Comparison of ENCODE assay signal across 14 cellular contexts in genomic region chr5:120532835-120533234, GRCh38.
DNase-seq lines count a peak whose midpoint lies in the region; ATAC-seq, FAIRE-seq and TF ChIP-seq lines count a peak whose summit lies in the region.
"Had no signal": no experiment of that assay in that cellular context is flagged by ENCODE, and none has a peak within 500 bp of the region (broad histone marks: within the 10 kb centered on the region; RNA-seq: fewer than 3 reads in every experiment).

No MANE protein-coding gene starts in this region.

- intact Hi-C loops in IMR-90 (cut with micrococcal nuclease), result no loop called here
- intact Hi-C loops in K562 (cut with micrococcal nuclease), result no loop called here
- intact Hi-C loops in Right ventricle myocardium inferior (cut with DNase I), result no loop called here

- WGBS in IMR-90 (ENCODE audit: extremely low coverage in 2 of 2, insufficient read length in 1 of 2), 2 experiments, result no CpG with 5 or more reads among the region's 5 CpGs
- 21% methylated on average over 5 of the region's 5 CpGs for WGBS in K562 (ENCODE audit: insufficient coverage, low coverage, missing lambda C conversion rate)
- WGBS in mesenchymal stem cell, result 68% methylated on average over 4 of the region's 5 CpGs

- dilution Hi-C loops in IMR-90 (cut with HindIII; ENCODE audit: low sequenced_read_pairs, unreplicated experiment), result no loop called here

- H3K23ac ChIP-seq in IMR-90 (ENCODE audit: low read depth, low read length) (no peak overlapping the region), mesenchymal stem cell (ENCODE audit: low read length in 2 of 2) (no peak overlapping the region)

- H3K27ac ChIP-seq in IMR-90 (ENCODE audit: insufficient read depth, low read length), result no peak overlapping the region
- H3K27ac ChIP-seq in K562 (ENCODE audit: extremely low read depth, low read depth, low read length), result no peak overlapping the region
- H3K27ac ChIP-seq in mesenchymal stem cell (ENCODE audit: low read length, poor library complexity, severe bottlenecking), result no peak overlapping the region
- H3K27ac ChIP-seq in right atrium auricular region, result no peak overlapping the region
- H3K27ac ChIP-seq: suprapubic skin had no signal

- TF ChIP-seq RAD21 in IMR-90 (IDR thresholded peaks at IDR 0.05; ENCODE audit: low read length), result no peak
- peak; percentile 26 to 49; a peak in 3 of 4 replicates for TF ChIP-seq RAD21 in K562 (CRISPR knock-in tag; conservative IDR thresholded peaks at IDR 0.05 in 1 of 2, IDR thresholded peaks at IDR 0.05 in 1 of 2)

- TF ChIP-seq CTCF in IMR-90 (conservative IDR thresholded peaks at IDR 0.05; ENCODE audit: low read depth, low read length) (no peak), K562 (IDR thresholded peaks at IDR 0.05 in 2 of 3, conservative IDR thresholded peaks at IDR 0.05 in 1 of 3; ENCODE audit: insufficient read depth in 2 of 3, low read depth in 1 of 3, low read length in 3 of 3) (peak; percentile 32 to 43 (median 34); a peak in 3 of 6 replicates), right atrium auricular region (IDR thresholded peaks at IDR 0.05) (no peak)

- H2AK5ac ChIP-seq in IMR-90 (ENCODE audit: low read depth, low read length) (no peak overlapping the region), mesenchymal stem cell (ENCODE audit: low read length, severe bottlenecking) (no peak overlapping the region)

- H2BK12ac ChIP-seq in mesenchymal stem cell (ENCODE audit: low read length in 2 of 2), result no peak overlapping the region

- H3K27me3 ChIP-seq in IMR-90 (ENCODE audit: control insufficient read depth, insufficient read depth, low read length) (no peaks in the 10 kb centered on the region), K562 (ENCODE audit: control insufficient read depth in 2 of 2, insufficient read depth in 2 of 2, low read length in 2 of 2) (no peaks in the 10 kb centered on the region), mesenchymal stem cell (ENCODE audit: control insufficient read depth in 1 of 2, insufficient read depth in 1 of 2, low read length in 2 of 2) (no peaks in the 10 kb centered on the region), right atrium auricular region (no peaks in the 10 kb centered on the region)
- H3K27me3 ChIP-seq: suprapubic skin had no signal

- no peak overlapping the region for H2BK15ac ChIP-seq in IMR-90 (ENCODE audit: low read depth, low read length)
- H2BK15ac ChIP-seq in mesenchymal stem cell (ENCODE audit: low read depth, poor library complexity, severe bottlenecking), result no peak overlapping the region

- no peak for FAIRE-seq in K562 (lab: Jason Lieb, UNC)

- H3K9me1 ChIP-seq in IMR-90 (ENCODE audit: insufficient read depth, low read length) (no peaks in the 10 kb centered on the region), K562 (ENCODE audit: control insufficient read depth, insufficient read depth, low read length) (no peaks in the 10 kb centered on the region)

- no peak overlapping the region for H2BK5ac ChIP-seq in IMR-90 (ENCODE audit: low read depth, low read length, poor library complexity, severe bottlenecking)
- no peak overlapping the region for H2BK5ac ChIP-seq in mesenchymal stem cell (ENCODE audit: low read depth, low read length, poor library complexity, severe bottlenecking)

- H3K18ac ChIP-seq in IMR-90 (ENCODE audit: low read depth, low read length) (no peak overlapping the region), mesenchymal stem cell (ENCODE audit: low read depth in 1 of 2, low read length in 2 of 2) (no peak overlapping the region)

- H4K20me1 ChIP-seq in IMR-90 (ENCODE audit: insufficient read depth, low read length), result no peaks in the 10 kb centered on the region
- H4K20me1 ChIP-seq in K562 (replicated peaks; ENCODE audit: control insufficient read depth, insufficient read depth, low read length), result no peaks in the 10 kb centered on the region

- H3K4me1 ChIP-seq in IMR-90 (ENCODE audit: control insufficient read depth, insufficient read depth, low read length), result peaks cover 3% of the 10 kb centered on the region
- no peaks in the 10 kb centered on the region; a peak in 1 of 5 replicates for H3K4me1 ChIP-seq in K562 (replicated peaks in 1 of 2; ENCODE audit: control insufficient read depth in 2 of 2, insufficient read depth in 2 of 2, low read length in 2 of 2)
- peaks cover 1% of the 10 kb centered on the region for H3K4me1 ChIP-seq in mesenchymal stem cell (ENCODE audit: control insufficient read depth, insufficient read depth, low read depth, low read length)
- H3K4me1 ChIP-seq in right atrium auricular region, result no peaks in the 10 kb centered on the region
- H3K4me1 ChIP-seq: suprapubic skin had no signal

- CTCF ChIA-PET in IMR-90 (lab: Yijun Ruan, JAX), result no interaction called here
- CTCF ChIA-PET in K562 (lab: Yijun Ruan, JAX; ENCODE audit: low intra/inter-chr PET ratio), result no interaction called here

- H4K8ac ChIP-seq in IMR-90 (ENCODE audit: low read depth in 2 of 2, low read length in 2 of 2) (no peak overlapping the region; a peak in 1 of 4 replicates), mesenchymal stem cell (ENCODE audit: low read length) (no peak overlapping the region)

- H3K56ac ChIP-seq in IMR-90 (ENCODE audit: extremely low read depth, insufficient read depth, low read length), result no peak overlapping the region

- DNase-seq in ELF-1 (ENCODE audit: low read depth, low spot score) (peak; percentile 33), IMR-90 (no peak), K562 (ENCODE audit: extremely low read depth in 1 of 4, low spot score in 3 of 4) (peak in 2 of 4 experiments; percentile 22 to 57), mesenchymal stem cell (no peak), right atrium auricular region (ENCODE audit: low spot score) (no peak), Right ventricle myocardium inferior (ENCODE audit: missing footprints) (no peak), SIG-M5 (lab: John Stamatoyannopoulos, UW) (no peak), G401 (ENCODE audit: low spot score) (no peak)
- DNase-seq: activated CD4-positive, alpha-beta memory T cell treated with anti-CD3 and anti-CD28 coated beads for 36 hours; central memory CD4-positive, alpha-beta T cell; erythroblast; GOT3; NCI-H187 had no signal

- no TSS peak for BruUV-seq in IMR-90 (replicated peaks; lab: Mats Ljungman, UMichigan)
- no TSS peak for BruUV-seq in K562 (replicated peaks; lab: Mats Ljungman, UMichigan)

- no peak overlapping the region for H3K4ac ChIP-seq in IMR-90 (ENCODE audit: low read depth, low read length)
- no peak overlapping the region for H3K4ac ChIP-seq in mesenchymal stem cell (ENCODE audit: low read depth in 1 of 2, low read length in 2 of 2)

- no peak overlapping the region for H2BK20ac ChIP-seq in IMR-90 (ENCODE audit: low read depth, low read length)

- TF ChIP-seq POLR2A in IMR-90 (IDR thresholded peaks at IDR 0.05; ENCODE audit: low read depth, low read length) (no peak), K562 (conservative IDR thresholded peaks at IDR 0.05) (no peak)

- TF ChIP-seq EP300 in K562 (IDR thresholded peaks at IDR 0.05; ENCODE audit: low read length), result no peak

- in situ Hi-C loops in IMR-90 (cut with MboI; ENCODE audit: low sequenced_read_pairs) (no loop called here), K562 (cut with MboI) (no loop called here), G401 (cut with HindIII; ENCODE audit: low sequenced_read_pairs) (no loop called here)

- ATAC-seq in IMR-90 (ENCODE audit: low read depth) (no peak), K562 (peak; percentile 86), Right ventricle myocardium inferior (no peak)

- H3K4me2 ChIP-seq in IMR-90 (ENCODE audit: low read depth, low read length) (no peak overlapping the region), K562 (ENCODE audit: insufficient read depth, low read length) (no peak overlapping the region), mesenchymal stem cell (ENCODE audit: low read length, poor library complexity, severe bottlenecking) (no peak overlapping the region)

- no peak overlapping the region for H3K14ac ChIP-seq in IMR-90 (replicated peaks; ENCODE audit: low read depth, low read length)
- no peak overlapping the region for H3K14ac ChIP-seq in mesenchymal stem cell (ENCODE audit: low read length in 2 of 2)

- no peaks in the 10 kb centered on the region for H3K79me2 ChIP-seq in K562 (ENCODE audit: control insufficient read depth, insufficient read depth, low read length)

- H4K91ac ChIP-seq in IMR-90 (ENCODE audit: insufficient read depth, low read depth, low read length) (no peak overlapping the region), mesenchymal stem cell (ENCODE audit: low read length) (no peak overlapping the region)

- no peaks in the 10 kb centered on the region for H3K9me3 ChIP-seq in IMR-90 (ENCODE audit: control insufficient read depth, insufficient read depth, low read length)
- no peaks in the 10 kb centered on the region for H3K9me3 ChIP-seq in K562 (replicated peaks; ENCODE audit: control insufficient read depth, insufficient read depth, low read depth, low read length)
- no peaks in the 10 kb centered on the region for H3K9me3 ChIP-seq in mesenchymal stem cell (ENCODE audit: control insufficient read depth, low read length)
- H3K9me3 ChIP-seq in right atrium auricular region, result no peaks in the 10 kb centered on the region
- H3K9me3 ChIP-seq: suprapubic skin had no signal

- no peak overlapping the region for H2AK9ac ChIP-seq in IMR-90 (replicated peaks; ENCODE audit: low read depth, low read length, poor library complexity)

- H2AFZ ChIP-seq in IMR-90 (replicated peaks; ENCODE audit: low read length, poor library complexity) (no peak overlapping the region), K562 (ENCODE audit: low read depth, low read length) (no peak overlapping the region), mesenchymal stem cell (ENCODE audit: low read depth, low read length) (no peak overlapping the region)

- H3K79me1 ChIP-seq in IMR-90 (ENCODE audit: low read depth in 1 of 2, low read length in 2 of 2) (peaks cover 6 to 39% of the 10 kb centered on the region in 2 experiments), mesenchymal stem cell (replicated peaks; ENCODE audit: low read length, poor library complexity, severe bottlenecking) (peaks cover 8% of the 10 kb centered on the region)

- no peaks in the 10 kb centered on the region for H3K36me3 ChIP-seq in IMR-90 (ENCODE audit: control insufficient read depth, insufficient read depth, low read length)
- H3K36me3 ChIP-seq in K562 (ENCODE audit: control insufficient read depth, insufficient read depth, low read length), result no peaks in the 10 kb centered on the region
- H3K36me3 ChIP-seq in mesenchymal stem cell (ENCODE audit: control insufficient read depth in 1 of 2, insufficient read depth in 2 of 2, low read depth in 1 of 2, low read length in 2 of 2), result peaks cover 0 to 3% of the 10 kb centered on the region in 2 experiments
- no peaks in the 10 kb centered on the region for H3K36me3 ChIP-seq in right atrium auricular region
- H3K36me3 ChIP-seq: suprapubic skin had no signal

- H3K4me3 ChIP-seq in IMR-90 (ENCODE audit: insufficient read depth, low read depth, low read length) (no peak overlapping the region), K562 (no peak overlapping the region), mesenchymal stem cell (ENCODE audit: insufficient read depth in 1 of 2, low read depth in 1 of 2, low read length in 2 of 2) (no peak overlapping the region), right atrium auricular region (no peak overlapping the region)
- H3K4me3 ChIP-seq: suprapubic skin had no signal

- H2BK120ac ChIP-seq in IMR-90 (ENCODE audit: low read depth, low read length) (no peak overlapping the region), mesenchymal stem cell (ENCODE audit: low read depth, low read length) (no peak overlapping the region)

- POLR2A ChIA-PET in IMR-90 (lab: Charles Lee; ENCODE audit: unreplicated experiment) (no interaction called here), K562 (lab: Yijun Ruan, JAX) (no interaction called here)

- H4K5ac ChIP-seq in IMR-90 (ENCODE audit: low read depth, low read length), result peak overlapping the region; percentile 74; the same call in 1 of the 2 replicates

- no peak overlapping the region for H3K9ac ChIP-seq in IMR-90 (ENCODE audit: low read depth, low read length)
- H3K9ac ChIP-seq in K562 (ENCODE audit: insufficient read depth in 1 of 2, low read depth in 2 of 2, low read length in 2 of 2), result no peak overlapping the region
- peak overlapping the region; percentile 20 for H3K9ac ChIP-seq in mesenchymal stem cell (ENCODE audit: low read length)

Comparison
In these comparisons a context has a peak if more than half of its experiments do, and no peak if none do; other contexts are left out.
1. CTCF ChIP-seq: peak in K562 (3 of 3); none in IMR-90 (single experiment) and right atrium auricular region (0 of 2).